10 cellular contexts compared by ENCODE assay signal in the genomic region with DNA sequence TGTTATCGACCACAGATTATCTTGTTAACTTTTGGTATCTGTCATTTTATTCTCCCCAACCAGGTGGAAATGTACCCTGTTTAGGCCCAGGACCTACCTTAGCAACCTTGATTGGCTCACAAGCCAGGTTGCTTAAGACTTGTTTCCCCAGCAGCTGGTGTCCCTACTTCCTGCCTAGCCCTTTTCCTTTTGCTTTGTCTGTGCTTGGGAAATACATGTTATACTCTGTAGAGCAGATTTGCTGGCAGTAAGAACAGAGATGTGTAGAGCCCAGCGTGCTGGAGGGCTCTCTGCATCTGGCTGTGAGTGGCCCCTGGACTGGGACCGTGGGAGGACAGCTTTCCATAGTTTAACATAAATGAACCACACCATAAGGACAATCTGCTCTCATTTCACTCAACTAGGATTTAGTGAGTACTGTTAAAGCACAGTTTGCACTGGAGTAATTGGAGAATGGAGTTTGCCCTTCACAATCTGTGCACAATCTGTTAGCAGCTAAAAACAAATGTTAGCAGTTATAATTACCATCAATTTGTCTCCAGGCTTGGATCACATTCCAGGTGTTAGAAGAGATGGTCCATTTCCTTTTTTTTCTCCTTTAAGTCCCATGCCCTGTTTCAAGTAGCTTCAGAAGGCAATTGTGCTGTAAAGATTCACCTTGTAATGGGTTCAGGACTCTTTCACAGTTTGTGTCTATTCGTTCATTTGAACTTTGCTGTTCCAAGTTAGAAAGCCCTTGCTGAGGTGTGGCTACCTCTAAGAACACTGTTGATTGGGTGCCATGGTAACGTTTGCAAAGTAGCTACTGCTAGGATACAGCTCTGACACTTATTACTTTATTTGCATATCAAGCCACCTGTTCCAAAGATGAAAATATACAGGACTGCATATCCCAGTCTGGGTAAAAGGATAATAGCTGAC. TPM values are rescaled to one million over a fixed set of nuclear protein-coding genes. Genes with fewer than 3 reads are reported as not detected.
DNase-seq lines count a peak whose midpoint lies in the region; ATAC-seq and TF ChIP-seq lines count a peak whose summit lies in the region.
"Had no signal": no experiment of that assay in that cellular context is flagged by ENCODE, and none has a peak within 500 bp of the region (broad histone marks: within the 10 kb centered on the region; RNA-seq: fewer than 3 reads in every experiment).

A gene with protein sequence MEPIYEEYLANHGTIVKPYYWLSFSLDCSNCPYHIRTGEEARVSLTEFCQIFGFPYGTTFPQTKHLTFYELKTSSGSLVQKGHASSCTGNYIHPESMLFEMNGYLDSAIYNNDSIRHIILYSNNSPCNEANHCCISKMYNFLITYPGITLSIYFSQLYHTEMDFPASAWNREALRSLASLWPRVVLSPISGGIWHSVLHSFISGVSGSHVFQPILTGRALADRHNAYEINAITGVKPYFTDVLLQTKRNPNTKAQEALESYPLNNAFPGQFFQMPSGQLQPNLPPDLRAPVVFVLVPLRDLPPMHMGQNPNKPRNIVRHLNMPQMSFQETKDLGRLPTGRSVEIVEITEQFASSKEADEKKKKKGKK (minus strand): TSS at position 770 of the 921 bp plus-strand sequence. CDS start 4,535 bp downstream, outside the sequence.

- intact Hi-C loops in sciatic nerve (cut with DNase I) = loop anchor here (5.0 kb wide), 1 partner anchor 264 kb away; no protein-coding TSS in a partner anchor
- intact Hi-C loops in prostate gland (cut with DNase I) = loop anchor here (10.0 kb wide), 1 partner anchor 152 kb away; a partner anchor contains a TSS

- H3K36me3 ChIP-seq in prostate gland = no peaks in the 10 kb centered on the region
- H3K36me3 ChIP-seq: stomach had no signal

- H3K4me3 ChIP-seq in prostate gland = no peak within 1 kb of the TSS
- H3K4me3 ChIP-seq: stomach had no signal

- no peak for TF ChIP-seq POLR2A in prostate gland (IDR thresholded peaks at IDR 0.05)

- no peaks in the 10 kb centered on the region for H3K4me1 ChIP-seq in prostate gland (replicated peaks)

- peaks cover 2% of the 10 kb centered on the region for H3K27me3 Mint-ChIP-seq in T-helper 17 cell

- ATAC-seq in HG03432 (IDR thresholded peaks at IDR 0.05; ENCODE audit: unreplicated experiment) = peak; percentile 29
- ATAC-seq in T-helper 17 cell = peak; percentile 58
- ATAC-seq in sciatic nerve = no peak
- no peak for ATAC-seq in HG02763 (IDR thresholded peaks at IDR 0.05; ENCODE audit: unreplicated experiment)

- H3K4me3 Mint-ChIP-seq in T-helper 17 cell = peak within 1 kb of the TSS; percentile 58
- H3K4me3 Mint-ChIP-seq: mesothelial cell of epicardium had no signal

- no peaks in the 10 kb centered on the region for H3K27me3 ChIP-seq in prostate gland (replicated peaks; ENCODE audit: insufficient read depth)
- H3K27me3 ChIP-seq: stomach had no signal

- no peak within 1 kb of the TSS for H3K27ac ChIP-seq in prostate gland

- TF ChIP-seq CTCF in prostate gland (IDR thresholded peaks at IDR 0.05) = no peak

- H3K36me3 Mint-ChIP-seq in T-helper 17 cell (ENCODE audit: low read depth) = no peaks in the 10 kb centered on the region
- H3K36me3 Mint-ChIP-seq: mesothelial cell of epicardium had no signal

- H3K9me3 ChIP-seq in T-helper 17 cell (ENCODE audit: control insufficient read depth, low read length, poor library complexity, severe bottlenecking) = no peaks in the 10 kb centered on the region
- no peaks in the 10 kb centered on the region for H3K9me3 ChIP-seq in prostate gland
- H3K9me3 ChIP-seq: stomach had no signal

- H3K4me1 Mint-ChIP-seq in T-helper 17 cell = peaks cover 28% of the 10 kb centered on the region

- WGBS in prostate gland = 69% methylated on average over 5 of the region's 5 CpGs

- peak within 1 kb of the TSS; percentile 91 for H3K27ac Mint-ChIP-seq in T-helper 17 cell
- H3K27ac Mint-ChIP-seq: mesothelial cell of epicardium had no signal

- DNase-seq in DMS 273 treated with DMSO at 0.1 percent for 48 hours (lab: John Stamatoyannopoulos, UW) = peak; percentile 99
- DNase-seq in T-helper 17 cell = no peak
- peak; percentile 59 for DNase-seq in inferior parietal cortex (ENCODE audit: extremely low spot score)
- no peak for DNase-seq in sciatic nerve (ENCODE audit: low spot score)
- no peak for DNase-seq in prostate gland (ENCODE audit: low spot score)
- no peak for DNase-seq in HuH-7.5 (ENCODE audit: low spot score)
- DNase-seq: stomach had no signal

RNA-seq across cellular contexts. Expression of the gene that starts here (rescaled TPM):
- total RNA-seq in T-helper 17 cell = not detected
- total RNA-seq in sciatic nerve = not detected
- total RNA-seq in prostate gland = under 1 TPM in 1 of 2 donors, not detected in 1; 0.34 TPM
- total RNA-seq: mesothelial cell of epicardium, stomach had no signal

Comparison
In these comparisons a context has a peak if more than half of its experiments do, and no peak if none do; other contexts are left out.
1. Peak in ATAC-seq in T-helper 17 cell; RNA of the gene not detected or under 1 TPM.
2. DNase-seq: peak in DMS 273 treated with DMSO at 0.1 percent for 48 hours (single experiment) and inferior parietal cortex (single experiment); none in T-helper 17 cell (0 of 3), sciatic nerve (single experiment), prostate gland (single experiment) and HuH-7.5 (single experiment).